ENCODE assay signal across 8 cellular contexts in genomic region chr6:111087106-111087835, GRCh38.
A peak's percentile ranks its signal among the peaks of the same experiment; 100 is the strongest.
DNase-seq lines count a peak whose midpoint lies in the region; ATAC-seq, FAIRE-seq and TF ChIP-seq lines count a peak whose summit lies in the region.

SLC16A10 (plus strand) TSS chr6:111087503; CDS start chr6:111087753, 250 bp downstream.

- peak within 1 kb of the TSS; percentile 71 for H3K9ac ChIP-seq in endocrine pancreas (ENCODE audit: control insufficient read depth, insufficient read depth, low read length)
- peak within 1 kb of the TSS; percentile 60 to 74 for H3K9ac ChIP-seq in mucosa of rectum (ENCODE audit: low read depth in 1 of 2, low read length in 2 of 2)

- H3K27ac ChIP-seq in C4-2B (peak within 1 kb of the TSS; percentile 63), mucosa of rectum (ENCODE audit: low read depth in 2 of 2, low read length in 2 of 2) (no peak within 1 kb of the TSS)

- peak; percentile 87 for ATAC-seq in HG03439 (IDR thresholded peaks at IDR 0.05; ENCODE audit: unreplicated experiment)

- H3K27me3 ChIP-seq in endocrine pancreas (ENCODE audit: control insufficient read depth, insufficient read depth, low read length): no peaks in the 10 kb centered on the region
- H3K27me3 ChIP-seq in mucosa of rectum (ENCODE audit: control insufficient read depth in 2 of 2, insufficient read depth in 2 of 2, low read length in 2 of 2): peaks cover 2 to 4% of the 10 kb centered on the region in 2 donors

- peak within 1 kb of the TSS; percentile 81 for H3K4me3 ChIP-seq in endocrine pancreas (ENCODE audit: control insufficient read depth, insufficient read depth, low read length)
- peak within 1 kb of the TSS; percentile 84 to 87 for H3K4me3 ChIP-seq in mucosa of rectum (ENCODE audit: low read length in 2 of 2)

- H3K9me3 ChIP-seq in endocrine pancreas (ENCODE audit: control insufficient read depth, low read length) (no peaks in the 10 kb centered on the region), mucosa of rectum (ENCODE audit: control insufficient read depth in 2 of 2, low read length in 2 of 2) (no peaks in the 10 kb centered on the region)

- no peak for TF ChIP-seq CTCF in C4-2B (conservative IDR thresholded peaks at IDR 0.05)

- DNase-seq in GM19239 (ENCODE audit: insufficient read length, low spot score): peak; percentile 73
- DNase-seq in NCI-H748 (lab: John Stamatoyannopoulos, UW; ENCODE audit: unreplicated experiment): peak; percentile 91
- peak; percentile 90 for DNase-seq in activated CD8-positive, alpha-beta memory T cell treated with anti-CD3 and anti-CD28 coated beads for 24 hours
- peak; percentile 81 for DNase-seq in stimulated activated CD8-positive, alpha-beta memory T cell treated with anti-CD3 and anti-CD28 coated beads, Interleukin-4, amount 100 ng/mL, for 48 hours

- FAIRE-seq in GM19239 (lab: Jason Lieb, UNC): no peak

- H3K36me3 ChIP-seq in endocrine pancreas (ENCODE audit: control insufficient read depth, insufficient read depth, low read length) (no peaks in the 10 kb centered on the region), mucosa of rectum (ENCODE audit: control insufficient read depth in 2 of 2, insufficient read depth in 2 of 2, low read length in 2 of 2) (no peaks in the 10 kb centered on the region)

- H3K4me1 ChIP-seq in endocrine pancreas (ENCODE audit: control insufficient read depth, insufficient read depth, low read length) (no peaks in the 10 kb centered on the region), mucosa of rectum (ENCODE audit: control insufficient read depth in 2 of 2, insufficient read depth in 2 of 2, low read length in 2 of 2) (peaks cover 0 to 6% of the 10 kb centered on the region in 2 donors)
